Comparison of ENCODE assay signal across 8 cellular contexts in genomic region chr3:150546226-150547044, GRCh38. TPM values are rescaled to one million over a fixed set of nuclear protein-coding genes. Genes with fewer than 3 reads are reported as not detected.
DNase-seq lines count a peak whose midpoint lies in the region; ATAC-seq and TF ChIP-seq lines count a peak whose summit lies in the region.

Gene EIF2A (plus strand): TSS chr3:150546787. CDS start chr3:150546803, 16 bp downstream.
Gene SERP1 (minus strand): TSS chr3:150546496. CDS start chr3:150546135, 361 bp downstream.

- intact Hi-C loops in activated CD4-positive, alpha-beta T cell treated with anti-CD3 and anti-CD28 coated beads, Interleukin-2, amount 10 ng/mL, durations not matched to agents 24 days and 14 days (cut with micrococcal nuclease), result loop anchor here (1.0 to 2.0 kb wide), 8 partner anchors 36 to 844 kb away; partner anchors contain the start of genes ERICH6, GPR171, SELENOT and SIAH2
- intact Hi-C loops in colonic mucosa (cut with DNase I), result loop anchor here (10.0 kb wide), 1 partner anchor 158 kb away; the partner anchor contains the start of gene ERICH6

- H3K9me3 ChIP-seq in colonic mucosa, result no peaks in the 10 kb centered on the region

- H3K9me3 Mint-ChIP-seq in activated CD4-positive, alpha-beta T cell treated with anti-CD3 and anti-CD28 coated beads, Interleukin-2, amount 10 ng/mL, durations not matched to agents 24 days and 14 days, result no peaks in the 10 kb centered on the region

- H3K4me3 ChIP-seq in BJ (ENCODE audit: low read depth, low read length) (peak within 1 kb of the TSS; percentile 86), colonic mucosa (peak within 1 kb of the TSS; percentile 87)

- H3K27ac Mint-ChIP-seq in activated CD4-positive, alpha-beta T cell treated with anti-CD3 and anti-CD28 coated beads, Interleukin-2, amount 10 ng/mL, durations not matched to agents 24 days and 14 days, result peak within 1 kb of the TSS; percentile 95

- CTCF ChIA-PET in BJ (lab: Yijun Ruan, JAX), result interaction anchor here (1.5 kb wide), 1 partner anchor 18 kb away, joined by 4 read pairs; no protein-coding TSS in a partner anchor

- H3K27me3 ChIP-seq in BJ (ENCODE audit: control insufficient read depth, insufficient read depth, low read length) (no peaks in the 10 kb centered on the region), colonic mucosa (no peaks in the 10 kb centered on the region)

- peak within 1 kb of the TSS; percentile 90 for H3K4me3 Mint-ChIP-seq in activated CD4-positive, alpha-beta T cell treated with anti-CD3 and anti-CD28 coated beads, Interleukin-2, amount 10 ng/mL, durations not matched to agents 24 days and 14 days

- TF ChIP-seq CTCF in BJ (IDR thresholded peaks at IDR 0.05; ENCODE audit: insufficient read depth, low read depth, low read length), result no peak
- no peak for TF ChIP-seq CTCF in colonic mucosa (IDR thresholded peaks at IDR 0.05)

- POLR2A ChIA-PET in BJ (lab: Charles Lee), result interaction anchor here (0.6 to 0.7 kb wide), 4 partner anchors 18 to 811 kb away, joined by 3 to 4 read pairs (median 3); no protein-coding TSS in a partner anchor

- peaks cover 51% of the 10 kb centered on the region for H3K4me1 Mint-ChIP-seq in activated CD4-positive, alpha-beta T cell treated with anti-CD3 and anti-CD28 coated beads, Interleukin-2, amount 10 ng/mL, durations not matched to agents 24 days and 14 days

- H3K36me3 ChIP-seq in BJ (ENCODE audit: control insufficient read depth, insufficient read depth, low read length), result peaks cover 3% of the 10 kb centered on the region
- H3K36me3 ChIP-seq in colonic mucosa, result no peaks in the 10 kb centered on the region

- DNase-seq in BJ (ENCODE audit: low read depth) (peak; percentile 96), NCI-H526 treated with DMSO at 0.1 percent for 48 hours (lab: John Stamatoyannopoulos, UW) (peak; percentile 99), colonic mucosa (peak; percentile 99), kidney tubule cell (ENCODE audit: low spot score) (peak; percentile 99)
- peak; percentile 100 for DNase-seq in activated CD4-positive, alpha-beta T cell treated with anti-CD3 and anti-CD28 coated beads, Interleukin-2, amount 10 ng/mL, durations not matched to agents 24 days and 14 days
- peak; percentile 93 to 97 (median 95) for DNase-seq in stimulated activated CD4-positive, alpha-beta T cell treated with anti-CD3 and anti-CD28 coated beads, Interleukin-1b, Interleukin-23, amount 100 ng/mL, for 24 hours (ENCODE audit: low read depth in 4 of 4, low spot score in 1 of 4)

- no peaks in the 10 kb centered on the region for H3K27me3 Mint-ChIP-seq in activated CD4-positive, alpha-beta T cell treated with anti-CD3 and anti-CD28 coated beads, Interleukin-2, amount 10 ng/mL, durations not matched to agents 24 days and 14 days

- ATAC-seq in GM19324 (IDR thresholded peaks at IDR 0.05; ENCODE audit: low FRiP score, unreplicated experiment) (peak; percentile 96), HG03469 (IDR thresholded peaks at IDR 0.05; ENCODE audit: unreplicated experiment) (peak; percentile 77)

- H3K27ac ChIP-seq in colonic mucosa, result peak within 1 kb of the TSS; percentile 99

- no peaks in the 10 kb centered on the region for H3K4me1 ChIP-seq in colonic mucosa

- H3K36me3 Mint-ChIP-seq in activated CD4-positive, alpha-beta T cell treated with anti-CD3 and anti-CD28 coated beads, Interleukin-2, amount 10 ng/mL, durations not matched to agents 24 days and 14 days (ENCODE audit: low read depth), result peaks cover 61% of the 10 kb centered on the region

- H3K9ac ChIP-seq in colonic mucosa (ENCODE audit: low read depth in 2 of 2, low read length in 2 of 2), result peak within 1 kb of the TSS; percentile 87 to 97

RNA-seq across cellular contexts. Expression of gene EIF2A, which starts in this region (rescaled TPM):
- polyA plus RNA-seq in BJ (2011; rRNA removed), result 53.1 and 90.6 TPM in 2 replicates
- polyA minus RNA-seq in BJ (2011; rRNA and poly(A)+ RNA removed), result 41.8 and 44.5 TPM in 2 replicates
- total RNA-seq in activated CD4-positive, alpha-beta T cell treated with anti-CD3 and anti-CD28 coated beads, Interleukin-2, amount 10 ng/mL, durations not matched to agents 24 days and 14 days, result 125 and 133 TPM in 2 replicates
- 10 to 100 TPM; 77.2 to 81.9 TPM for total RNA-seq in colonic mucosa

RNA-seq across cellular contexts. Expression of gene SERP1, which starts in this region (rescaled TPM):
- polyA plus RNA-seq in BJ (2011; rRNA removed), result 86.5 and 96.3 TPM in 2 replicates
- polyA minus RNA-seq in BJ (2011; rRNA and poly(A)+ RNA removed), result 24.0 and 28.4 TPM in 2 replicates
- 88.8 and 103 TPM in 2 replicates for total RNA-seq in activated CD4-positive, alpha-beta T cell treated with anti-CD3 and anti-CD28 coated beads, Interleukin-2, amount 10 ng/mL, durations not matched to agents 24 days and 14 days
- total RNA-seq in colonic mucosa, result 100 to 1,000 TPM; 113 to 153 TPM

Comparison
In these comparisons a context has a peak if more than half of its experiments do, and no peak if none do; other contexts are left out.
1. Peak in every context shown above with its lines: DNase-seq, ATAC-seq, H3K4me3 ChIP-seq and H3K27ac ChIP-seq.